ENCODE assay signal across 1 cellular context in genomic region chr1:43986712-43987111, GRCh38.
TF ChIP-seq lines count a peak whose summit lies in the region.

No MANE protein-coding gene starts in this region.

TF ChIP-seq in IMR-90, 13 proteins besides CTCF, POLR2A, EP300 and RAD21:
- no peak for TF ChIP-seq SMC3 (IDR thresholded peaks at IDR 0.05; ENCODE audit: low read depth, low read length)
- TF ChIP-seq, protein P1, sequence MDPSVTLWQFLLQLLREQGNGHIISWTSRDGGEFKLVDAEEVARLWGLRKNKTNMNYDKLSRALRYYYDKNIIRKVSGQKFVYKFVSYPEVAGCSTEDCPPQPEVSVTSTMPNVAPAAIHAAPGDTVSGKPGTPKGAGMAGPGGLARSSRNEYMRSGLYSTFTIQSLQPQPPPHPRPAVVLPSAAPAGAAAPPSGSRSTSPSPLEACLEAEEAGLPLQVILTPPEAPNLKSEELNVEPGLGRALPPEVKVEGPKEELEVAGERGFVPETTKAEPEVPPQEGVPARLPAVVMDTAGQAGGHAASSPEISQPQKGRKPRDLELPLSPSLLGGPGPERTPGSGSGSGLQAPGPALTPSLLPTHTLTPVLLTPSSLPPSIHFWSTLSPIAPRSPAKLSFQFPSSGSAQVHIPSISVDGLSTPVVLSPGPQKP (IDR thresholded peaks at IDR 0.05; ENCODE audit: borderline replicate concordance, low read depth, low read length) = no peak
- no peak for TF ChIP-seq FOS (IDR thresholded peaks at IDR 0.05; ENCODE audit: low read depth, low read length)
- no peak for TF ChIP-seq CEBPB (IDR thresholded peaks at IDR 0.05; ENCODE audit: low read depth, low read length)
- TF ChIP-seq MXI1 (IDR thresholded peaks at IDR 0.05; ENCODE audit: borderline replicate concordance, low read depth, low read length) = no peak
- TF ChIP-seq MAFK (IDR thresholded peaks at IDR 0.05; ENCODE audit: low read depth, low read length) = no peak
- no peak for TF ChIP-seq CHD1 (IDR thresholded peaks at IDR 0.05; ENCODE audit: low read depth, low read length)
- no peak for TF ChIP-seq BHLHE40 (IDR thresholded peaks at IDR 0.05; ENCODE audit: low read depth, low read length)
